ENCODE assay signal across 24 cellular contexts in the genomic region with DNA sequence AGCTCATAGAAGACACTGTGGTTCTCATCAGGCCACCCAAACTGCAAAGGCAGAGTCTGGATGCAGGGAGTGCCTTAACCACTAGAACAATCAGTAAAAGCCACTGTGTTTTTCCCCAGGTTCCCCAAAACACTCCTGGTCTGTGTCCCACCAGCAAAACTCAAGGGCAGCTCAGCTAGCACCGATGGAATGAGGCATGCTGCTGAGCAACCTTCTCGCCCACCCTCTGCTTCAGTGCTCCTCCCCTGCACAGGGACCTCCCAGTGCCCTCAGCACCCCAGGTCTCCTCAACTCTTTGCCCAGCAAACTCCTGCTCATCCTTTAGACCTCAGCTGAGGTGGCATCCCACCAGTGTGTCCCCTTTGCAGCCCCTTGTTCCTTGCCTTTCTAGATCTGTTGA. TPM values are rescaled to one million over a fixed set of nuclear protein-coding genes. Genes with fewer than 3 reads are reported as not detected.
"Had no signal": no experiment of that assay in that cellular context is flagged by ENCODE, and none has a peak within 500 bp of the region (broad histone marks: within the 10 kb centered on the region; RNA-seq: fewer than 3 reads in every experiment).

No MANE protein-coding gene starts in this region.

- H3K36me3 ChIP-seq: SJCRH30 had no signal

- H3K27me3 ChIP-seq: SJCRH30 had no signal

- DNase-seq: Kasumi-1, MM.1S, NCI-H1092 treated with DMSO at 0.1 percent for 48 hours, NCI-H1436, NCI-H187, NCI-H2029, NCI-H2081 treated with DMSO at 0.1 percent for 48 hours, NCI-H2171, NCI-H446, NCI-H510A, NCI-H524 treated with DMSO at 0.1 percent for 48 hours, NCI-H69, NCI-H774, PC-3, SHP77 treated with DMSO at 0.1 percent for 48 hours, SJCRH30 had no signal

- H3K27ac ChIP-seq: KMS-11, RWPE1, SJCRH30 had no signal

- H3K4me3 ChIP-seq: K562, SJCRH30 had no signal

- H3K4me1 ChIP-seq: SJCRH30 had no signal

- H3K27ac Mint-ChIP-seq: IgD-negative memory B cell had no signal

- H3K4me3 Mint-ChIP-seq: IgD-negative memory B cell had no signal

- ATAC-seq: K562, Panc1, PC-3, SK-N-SH treated with all-trans-retinoic acid at 6 μM for 48 hours had no signal

- H3K4me2 ChIP-seq: KMS-11 had no signal

- FAIRE-seq: K562 had no signal

- H3K4me1 Mint-ChIP-seq: IgD-negative memory B cell had no signal

- H3K9me3 ChIP-seq: SJCRH30 had no signal

- H3K9me3 Mint-ChIP-seq: IgD-negative memory B cell had no signal

- H3K36me3 Mint-ChIP-seq: IgD-negative memory B cell had no signal

RNA-seq across cellular contexts. Expression of a gene that starts 4.0 kb away (rescaled TPM):
- total RNA-seq: HT1080, K562, M059J, PC-3, SJCRH30 had no signal
- polyA plus RNA-seq: IgD-negative memory B cell, K562 had no signal

RNA-seq across cellular contexts. Expression of a gene that starts 19.2 kb away (rescaled TPM):
- total RNA-seq: HT1080, M059J, PC-3, SJCRH30 had no signal
- polyA plus RNA-seq: K562 had no signal

RNA-seq across cellular contexts. Expression of a gene that starts 47.4 kb away (rescaled TPM):
- total RNA-seq: HT1080, M059J, PC-3, SJCRH30 had no signal
- polyA plus RNA-seq: IgD-negative memory B cell had no signal
